10 cellular contexts compared by ENCODE assay signal in the genomic region with DNA sequence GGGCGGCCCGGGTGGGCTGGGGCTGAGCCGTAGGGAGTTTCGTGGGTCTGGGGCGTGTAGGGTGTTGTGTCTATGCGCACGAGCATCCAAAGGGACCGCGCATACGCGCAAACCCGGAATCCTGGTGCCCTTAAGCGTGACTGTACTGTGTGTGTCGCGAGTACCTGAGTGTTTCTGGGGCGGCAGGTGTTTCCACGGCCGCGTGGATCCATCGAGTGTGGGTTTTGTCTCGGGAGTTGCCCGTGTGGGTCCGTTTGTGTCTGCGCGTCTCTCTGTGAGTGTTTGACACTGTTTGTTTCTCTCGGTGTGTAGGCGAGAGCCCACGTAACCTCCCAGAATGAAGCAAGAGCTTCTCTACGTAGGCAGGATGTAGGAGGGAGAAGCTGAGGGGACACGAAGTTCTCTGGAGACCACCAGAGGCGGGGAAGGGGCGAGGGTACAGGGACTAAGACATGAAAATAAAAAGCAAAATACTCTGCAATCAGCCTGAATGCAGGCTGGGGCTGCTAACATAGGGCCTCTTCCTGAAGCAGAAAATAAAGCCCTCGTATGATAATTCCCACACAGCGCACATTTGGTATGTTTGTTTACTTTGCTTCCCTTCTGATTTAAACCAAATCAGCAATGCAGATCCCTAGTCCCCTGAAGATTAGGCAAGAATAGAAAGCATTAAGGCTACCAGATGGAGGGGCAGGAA. TPM values are rescaled to one million over a fixed set of nuclear protein-coding genes. Genes with fewer than 3 reads are reported as not detected.
DNase-seq lines count a peak whose midpoint lies in the region; ATAC-seq, FAIRE-seq and TF ChIP-seq lines count a peak whose summit lies in the region.
"Had no signal": no experiment of that assay in that cellular context is flagged by ENCODE, and none has a peak within 500 bp of the region (broad histone marks: within the 10 kb centered on the region; RNA-seq: fewer than 3 reads in every experiment).

No MANE protein-coding gene starts in this region.

- peak overlapping the region; percentile 90 for H3K4me3 Mint-ChIP-seq in astrocyte (ENCODE audit: unreplicated experiment)
- H3K4me3 Mint-ChIP-seq: activated T-helper 1 cell treated with anti-CD3 and anti-CD28 coated beads, Interleukin-12 subunit alpha, Interleukin-12 subunit beta, Interleukin-2, Interleukin-4 antibody, amounts not matched to agents 30 ng/mL and 10 ng/mL and 1 ng/mL, durations not matched to agents 14 hours and 24 hours and 36 hours; stimulated activated memory B cell treated with anti-CD40 and anti-IgM and Interleukin-4, amounts not matched to agents 10 μg/mL and 1 μg/mL and 100 μg/mL, for 72 hours had no signal

- no peak overlapping the region for H3K9ac ChIP-seq in astrocyte (ENCODE audit: low read length)
- H3K9ac ChIP-seq in iPS-20b (ENCODE audit: low read depth, low read length): peak overlapping the region; percentile 47; the same call in 1 of the 2 replicates
- no peak overlapping the region for H3K9ac ChIP-seq in stomach smooth muscle (ENCODE audit: low read length in 2 of 2)

- H3K27ac ChIP-seq in astrocyte (ENCODE audit: low read depth, low read length): no peak overlapping the region
- H3K27ac ChIP-seq in iPS-20b (ENCODE audit: low read length): no peak overlapping the region
- H3K27ac ChIP-seq in stomach smooth muscle (ENCODE audit: low read length): no peak overlapping the region

- H3K36me3 Mint-ChIP-seq in astrocyte (ENCODE audit: low read depth, unreplicated experiment): no peaks in the 10 kb centered on the region
- H3K36me3 Mint-ChIP-seq: stimulated activated memory B cell treated with anti-CD40 and anti-IgM and Interleukin-4, amounts not matched to agents 10 μg/mL and 1 μg/mL and 100 μg/mL, for 72 hours had no signal

- no peaks in the 10 kb centered on the region for H4K20me1 ChIP-seq in astrocyte (ENCODE audit: insufficient read depth, low read length)

- H3K4me1 ChIP-seq in astrocyte (ENCODE audit: insufficient read depth, low read length): no peaks in the 10 kb centered on the region
- peaks cover 18% of the 10 kb centered on the region; the same call in 1 of the 2 replicates for H3K4me1 ChIP-seq in iPS-20b (ENCODE audit: insufficient read depth, low read length)
- peaks cover 8% of the 10 kb centered on the region for H3K4me1 ChIP-seq in stomach smooth muscle (ENCODE audit: control insufficient read depth, insufficient read depth, low read length)
- no peaks in the 10 kb centered on the region for H3K4me1 ChIP-seq in mucosa of descending colon (ENCODE audit: low read depth)

- FAIRE-seq in astrocyte (lab: Jason Lieb, UNC): no peak

- H3K27me3 ChIP-seq in astrocyte (ENCODE audit: insufficient read depth, low read length) (peaks cover 16% of the 10 kb centered on the region), iPS-20b (ENCODE audit: insufficient read depth, low read length) (peaks cover 53% of the 10 kb centered on the region), stomach smooth muscle (ENCODE audit: control insufficient read depth in 1 of 2, insufficient read depth in 2 of 2, low read length in 2 of 2) (peaks cover 27 to 40% of the 10 kb centered on the region in 2 donors)

- intact Hi-C loops in mucosa of descending colon (cut with DNase I, micrococcal nuclease): no loop called here

- H3K36me3 ChIP-seq in astrocyte (ENCODE audit: insufficient read depth, low read length) (no peaks in the 10 kb centered on the region), iPS-20b (ENCODE audit: insufficient read depth, low read depth, low read length) (no peaks in the 10 kb centered on the region), stomach smooth muscle (ENCODE audit: control insufficient read depth in 2 of 2, insufficient read depth in 2 of 2, low read length in 2 of 2) (no peaks in the 10 kb centered on the region), mucosa of descending colon (ENCODE audit: low read depth) (no peaks in the 10 kb centered on the region)

- peak; percentile 27 to 62 for DNase-seq in NCI-H524 (lab: John Stamatoyannopoulos, UW)
- DNase-seq in NCI-H524 treated with DMSO at 0.1 percent for 48 hours (lab: John Stamatoyannopoulos, UW): no peak
- no peak for DNase-seq in astrocyte (ENCODE audit: low read depth)
- DNase-seq in RPMI8226: no peak
- no peak for DNase-seq in mucosa of descending colon

- H3K27me3 Mint-ChIP-seq in astrocyte (ENCODE audit: low read depth, unreplicated experiment): peaks cover 25% of the 10 kb centered on the region

- H3K27ac Mint-ChIP-seq in astrocyte (ENCODE audit: unreplicated experiment): peak overlapping the region; percentile 72
- H3K27ac Mint-ChIP-seq: activated T-helper 1 cell treated with anti-CD3 and anti-CD28 coated beads, Interleukin-12 subunit alpha, Interleukin-12 subunit beta, Interleukin-2, Interleukin-4 antibody, amounts not matched to agents 30 ng/mL and 10 ng/mL and 1 ng/mL, durations not matched to agents 14 hours and 24 hours and 36 hours; stimulated activated memory B cell treated with anti-CD40 and anti-IgM and Interleukin-4, amounts not matched to agents 10 μg/mL and 1 μg/mL and 100 μg/mL, for 72 hours had no signal

- no peak for ATAC-seq in mucosa of descending colon
- no peak for ATAC-seq in GM19397 (IDR thresholded peaks at IDR 0.05; ENCODE audit: unreplicated experiment)
- ATAC-seq: stimulated activated memory B cell treated with anti-CD40 and anti-IgM and Interleukin-4, amounts not matched to agents 10 μg/mL and 1 μg/mL and 100 μg/mL, for 72 hours had no signal

- peaks cover 3% of the 10 kb centered on the region for H3K9me3 Mint-ChIP-seq in astrocyte (ENCODE audit: unreplicated experiment)

- H3K4me2 ChIP-seq in astrocyte (ENCODE audit: low read length): peak overlapping the region; percentile 84

- H3K4me3 ChIP-seq in astrocyte (ENCODE audit: insufficient read depth, low read depth, low read length) (peak overlapping the region; percentile 44), iPS-20b (ENCODE audit: low read length) (peak overlapping the region; percentile 90), stomach smooth muscle (ENCODE audit: low read length in 2 of 2) (peak overlapping the region; percentile 7 to 40), mucosa of descending colon (no peak overlapping the region)

- no peak for TF ChIP-seq CTCF in astrocyte (IDR thresholded peaks at IDR 0.05; ENCODE audit: insufficient read depth, low read depth, low read length)
- no peak for TF ChIP-seq CTCF in mucosa of descending colon (IDR thresholded peaks at IDR 0.05)

- H2AFZ ChIP-seq in astrocyte (ENCODE audit: low read depth, low read length): peak overlapping the region; percentile 63

- H3K9me3 ChIP-seq in astrocyte (ENCODE audit: insufficient read depth, low read depth, low read length) (no peaks in the 10 kb centered on the region), iPS-20b (ENCODE audit: insufficient read depth, low read depth, low read length) (no peaks in the 10 kb centered on the region), stomach smooth muscle (ENCODE audit: control insufficient read depth in 2 of 2, low read length in 2 of 2) (no peaks in the 10 kb centered on the region), mucosa of descending colon (no peaks in the 10 kb centered on the region)

- H3K4me1 Mint-ChIP-seq in astrocyte (ENCODE audit: low read depth, unreplicated experiment): no peaks in the 10 kb centered on the region

- no peaks in the 10 kb centered on the region for H3K79me2 ChIP-seq in astrocyte (ENCODE audit: insufficient read depth, low read length)

RNA-seq across cellular contexts. Expression of a gene that starts 0.6 kb away (rescaled TPM):
- total RNA-seq in astrocyte: 2.2 and 2.7 TPM in 2 replicates
- total RNA-seq in mucosa of descending colon: under 1 TPM; 0.09 to 0.29 (median 0.25) TPM
- total RNA-seq: activated T-helper 1 cell treated with anti-CD3 and anti-CD28 coated beads, Interleukin-12 subunit alpha, Interleukin-12 subunit beta, Interleukin-2, Interleukin-4 antibody, amounts not matched to agents 30 ng/mL and 10 ng/mL and 1 ng/mL, durations not matched to agents 14 hours and 24 hours and 36 hours had no signal

Comparison
In these comparisons a context has a peak if more than half of its experiments do, and no peak if none do; other contexts are left out.
1. DNase-seq: peak in NCI-H524 (2 of 2); none in NCI-H524 treated with DMSO at 0.1 percent for 48 hours (single experiment), astrocyte (single experiment), RPMI8226 (single experiment) and mucosa of descending colon (0 of 3).